ENCODE assay signal across 22 cellular contexts in the genomic region with DNA sequence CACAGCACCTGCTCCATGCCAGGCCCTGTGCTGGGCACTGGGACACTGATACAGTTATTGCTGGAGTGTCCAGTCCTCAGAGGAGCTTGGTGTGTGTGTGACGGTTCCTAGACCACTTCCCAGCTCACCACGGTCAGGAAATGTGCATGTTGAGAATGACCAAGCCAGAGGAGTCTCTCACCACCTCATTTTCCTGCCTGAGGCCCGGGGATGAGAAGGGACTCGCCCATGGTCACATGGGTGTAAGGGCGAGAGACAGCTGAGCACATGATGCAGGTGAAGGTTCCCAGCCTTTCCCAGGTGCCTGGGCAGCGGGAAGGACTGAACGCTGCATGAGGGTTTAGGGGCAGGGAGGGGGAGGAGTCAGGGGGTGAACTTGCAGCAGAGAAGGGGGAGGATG.
DNase-seq lines count a peak whose midpoint lies in the region; ATAC-seq, FAIRE-seq and TF ChIP-seq lines count a peak whose summit lies in the region.
"Had no signal": no experiment of that assay in that cellular context is flagged by ENCODE, and none has a peak within 500 bp of the region (broad histone marks: within the 10 kb centered on the region; RNA-seq: fewer than 3 reads in every experiment).

No MANE protein-coding gene starts in this region.

- no peak overlapping the region for H3K4me3 Mint-ChIP-seq in WTC11
- H3K4me3 Mint-ChIP-seq: B cell, H9 had no signal

- H2BK12ac ChIP-seq in trophoblast cell (ENCODE audit: low read length): no peak overlapping the region

- no peak overlapping the region for H2AK5ac ChIP-seq in trophoblast cell (ENCODE audit: low read length)

- TF ChIP-seq RAD21 in HepG2 (CRISPR knock-in tag; IDR thresholded peaks at IDR 0.05): no peak

- no peaks in the 10 kb centered on the region for H3K9me2 ChIP-seq in OCI-LY7 (ENCODE audit: insufficient read depth, low read length)

- WGBS in HepG2 (ENCODE audit: low lambda C conversion rate): 6% methylated on average over 7 of the region's 7 CpGs
- WGBS in right lobe of liver (ENCODE audit: insufficient coverage, low coverage, low lambda C conversion rate, missing lambda C conversion rate): 63% methylated on average over 3 of the region's 7 CpGs
- WGBS in trophoblast cell (ENCODE audit: extremely low coverage, insufficient coverage, insufficient read length): no CpG with 5 or more reads among the region's 7 CpGs

- H3K4me3 ChIP-seq in HepG2 (replicated peaks in 1 of 3; ENCODE audit: insufficient read depth in 1 of 3, low read depth in 2 of 3, low read length in 3 of 3) (no peak overlapping the region), right lobe of liver (no peak overlapping the region), Peyer's patch (no peak overlapping the region), trophoblast cell (ENCODE audit: low read depth, low read length) (peak overlapping the region; percentile 25), OCI-LY7 (ENCODE audit: low read depth, low read length, poor library complexity, severe bottlenecking) (no peak overlapping the region)

- H3K79me2 ChIP-seq in HepG2 (ENCODE audit: insufficient read depth, low read length): no peaks in the 10 kb centered on the region
- no peaks in the 10 kb centered on the region for H3K79me2 ChIP-seq in trophoblast cell (ENCODE audit: control insufficient read depth, insufficient read depth, low read length, poor library complexity)
- H3K79me2 ChIP-seq in OCI-LY7 (ENCODE audit: insufficient read depth, low read depth, low read length): no peaks in the 10 kb centered on the region

- H3K36me3 ChIP-seq in HepG2 (replicated peaks in 1 of 2; ENCODE audit: control insufficient read depth in 1 of 2, insufficient read depth in 2 of 2, low read length in 2 of 2) (no peaks in the 10 kb centered on the region), right lobe of liver (no peaks in the 10 kb centered on the region), Peyer's patch (no peaks in the 10 kb centered on the region), trophoblast cell (ENCODE audit: control insufficient read depth in 1 of 2, insufficient read depth in 2 of 2, low read length in 2 of 2) (no peaks in the 10 kb centered on the region), OCI-LY7 (ENCODE audit: insufficient read depth, low read length) (no peaks in the 10 kb centered on the region)

- no peaks in the 10 kb centered on the region for H3K4me1 Mint-ChIP-seq in WTC11

- POLR2A ChIA-PET in HepG2 (lab: Yijun Ruan, JAX) (no interaction called here), OCI-LY7 (lab: Charles Lee) (interaction anchor here (0.7 kb wide), 1 partner anchor 17 kb away, joined by 3 read pairs; no protein-coding TSS in a partner anchor), WTC11 (lab: Charles Lee) (no interaction called here)

- in situ Hi-C loops in HepG2 (cut with HindIII; ENCODE audit: extremely low pct_ligation_motif_present, low pct_unique_long_range_greater_than_20kb): no loop called here

- H3K36me3 Mint-ChIP-seq in WTC11: no peaks in the 10 kb centered on the region

- TF ChIP-seq EP300 in HepG2 (IDR thresholded peaks at IDR 0.05; ENCODE audit: low read depth in 2 of 2, low read length in 2 of 2) (no peak), HepG2 (CRISPR knock-in tag; IDR thresholded peaks at IDR 0.05; ENCODE audit: borderline replicate concordance) (no peak)

- no peak overlapping the region for H3K18ac ChIP-seq in trophoblast cell (ENCODE audit: low read length)

- CTCF ChIA-PET in HepG2 (lab: Yijun Ruan, JAX; ENCODE audit: low intra/inter-chr PET ratio, low total read pairs): no interaction called here
- CTCF ChIA-PET in OCI-LY7 (lab: Charles Lee; ENCODE audit: unreplicated experiment): interaction anchor here (0.6 kb wide), 1 partner anchor 154 kb away, joined by 11 read pairs; no protein-coding TSS in a partner anchor
- CTCF ChIA-PET in WTC11 (lab: Charles Lee): interaction anchor here (0.7 to 1.1 kb wide), 3 partner anchors 10 to 800 kb away, joined by 3 read pairs; no protein-coding TSS in a partner anchor

- no peak overlapping the region for H3K27ac ChIP-seq in HepG2 (ENCODE audit: extremely low read length, insufficient read depth, low read length)
- no peak overlapping the region for H3K27ac ChIP-seq in right lobe of liver
- H3K27ac ChIP-seq in Peyer's patch: no peak overlapping the region
- no peak overlapping the region for H3K27ac ChIP-seq in trophoblast cell (ENCODE audit: low read depth, low read length)
- no peak overlapping the region for H3K27ac ChIP-seq in OCI-LY7 (ENCODE audit: low read depth, low read length, poor library complexity, severe bottlenecking)
- H3K27ac ChIP-seq: HL-60 had no signal

- no peak overlapping the region for H4K8ac ChIP-seq in trophoblast cell (ENCODE audit: low read depth, low read length)

- no peak for TF ChIP-seq CTCF in HepG2 (CRISPR knock-in tag; IDR thresholded peaks at IDR 0.05)
- TF ChIP-seq CTCF in right lobe of liver (IDR thresholded peaks at IDR 0.05): no peak
- TF ChIP-seq CTCF in Peyer's patch (IDR thresholded peaks at IDR 0.05): no peak
- TF ChIP-seq CTCF in OCI-LY7 (conservative IDR thresholded peaks at IDR 0.05; ENCODE audit: low read length): no peak
- no peak for TF ChIP-seq CTCF in WTC11 (IDR thresholded peaks at IDR 0.05)

- H3K27me3 ChIP-seq in HepG2 (ENCODE audit: control insufficient read depth in 1 of 2, insufficient read depth in 2 of 2, low read length in 2 of 2) (peaks cover 0 to 1% of the 10 kb centered on the region in 2 experiments; a peak in 1 of 5 replicates), right lobe of liver (no peaks in the 10 kb centered on the region), Peyer's patch (no peaks in the 10 kb centered on the region), trophoblast cell (ENCODE audit: insufficient read depth, low read length) (no peaks in the 10 kb centered on the region)

- H2BK5ac ChIP-seq in trophoblast cell (ENCODE audit: low read depth, low read length, poor library complexity): no peak overlapping the region

- H4K91ac ChIP-seq in trophoblast cell (ENCODE audit: low read depth, low read length): no peak overlapping the region

- H3K27me3 Mint-ChIP-seq in WTC11 (ENCODE audit: low read depth): no peaks in the 10 kb centered on the region; the same call in 1 of the 2 replicates

- H3K9ac ChIP-seq in HepG2 (ENCODE audit: insufficient read depth, low read depth, low read length) (no peak overlapping the region), trophoblast cell (ENCODE audit: low read length) (no peak overlapping the region)

- BruUV-seq in HepG2 (replicated peaks; lab: Mats Ljungman, UMichigan): no TSS peak
- no TSS peak for BruUV-seq in OCI-LY7 (replicated peaks; lab: Mats Ljungman, UMichigan)

- TF ChIP-seq POLR2A in HepG2 (IDR thresholded peaks at IDR 0.05; ENCODE audit: insufficient read depth in 1 of 2, low read depth in 2 of 2, low read length in 2 of 2) (no peak), right lobe of liver (IDR thresholded peaks at IDR 0.05) (no peak), Peyer's patch (IDR thresholded peaks at IDR 0.05) (no peak)

- no peak overlapping the region for H3K14ac ChIP-seq in trophoblast cell (ENCODE audit: low read length)

- intact Hi-C loops in HepG2 (cut with micrococcal nuclease; ENCODE audit: unreplicated experiment): no loop called here
- intact Hi-C loops in right lobe of liver (cut with DNase I): no loop called here
- intact Hi-C loops in OCI-LY7 (cut with micrococcal nuclease; ENCODE audit: unreplicated experiment): no loop called here

- H2BK120ac ChIP-seq in trophoblast cell (ENCODE audit: insufficient read depth, low read length, poor library complexity): no peak overlapping the region

- H3K4me2 ChIP-seq in HepG2 (ENCODE audit: low read depth, low read length): no peak overlapping the region
- H3K4me2 ChIP-seq in trophoblast cell (ENCODE audit: low read length): no peak overlapping the region
- H3K4me2 ChIP-seq in OCI-LY7 (ENCODE audit: low read length): no peak overlapping the region

- no peak overlapping the region for H3K4ac ChIP-seq in trophoblast cell (ENCODE audit: low read depth, low read length)

- peaks cover 5% of the 10 kb centered on the region for H3K9me3 Mint-ChIP-seq in WTC11
- H3K9me3 Mint-ChIP-seq: H9 had no signal

- FAIRE-seq in HepG2 (lab: Jason Lieb, UNC): no peak
- FAIRE-seq: A204.1, RCC 7860 had no signal

- H3K23ac ChIP-seq in trophoblast cell (ENCODE audit: low read length): no peak overlapping the region

- H3K27ac Mint-ChIP-seq in WTC11: no peak overlapping the region
- H3K27ac Mint-ChIP-seq: B cell had no signal

- H3K4me1 ChIP-seq in HepG2 (ENCODE audit: insufficient read depth, low read length) (no peaks in the 10 kb centered on the region), right lobe of liver (no peaks in the 10 kb centered on the region), Peyer's patch (peaks cover 0 to 3% (median 0%) of the 10 kb centered on the region in 4 donors), trophoblast cell (ENCODE audit: control insufficient read depth in 1 of 2, insufficient read depth in 2 of 2, low read length in 2 of 2) (no peaks in the 10 kb centered on the region), OCI-LY7 (ENCODE audit: insufficient read depth, low read length, poor library complexity, severe bottlenecking) (peaks cover 10% of the 10 kb centered on the region)

- no peaks in the 10 kb centered on the region for H4K20me1 ChIP-seq in HepG2 (ENCODE audit: insufficient read depth, low read length)
- no peaks in the 10 kb centered on the region for H4K20me1 ChIP-seq in OCI-LY7 (ENCODE audit: insufficient read depth, low read length)

- H4K12ac ChIP-seq in trophoblast cell (ENCODE audit: low read depth, low read length): no peak overlapping the region

- H3K9me3 ChIP-seq in HepG2 (ENCODE audit: low read length) (no peaks in the 10 kb centered on the region), right lobe of liver (no peaks in the 10 kb centered on the region), Peyer's patch (no peaks in the 10 kb centered on the region), trophoblast cell (ENCODE audit: insufficient read depth, low read depth, low read length) (no peaks in the 10 kb centered on the region), OCI-LY7 (ENCODE audit: low read length) (no peaks in the 10 kb centered on the region)

- H3K79me1 ChIP-seq in trophoblast cell (ENCODE audit: low read length): no peaks in the 10 kb centered on the region

- ATAC-seq in HepG2 (no peak; the same call in 2 of the 3 replicates), right lobe of liver (no peak), WTC11 (no peak)

- DNase-seq in HepG2 (ENCODE audit: low spot score) (no peak), right lobe of liver (no peak), Peyer's patch (peak in 2 of 3 donors; percentile 29 to 43), trophoblast cell (no peak), OCI-LY7 (ENCODE audit: low spot score) (no peak), mucosa of gallbladder (ENCODE audit: low spot score) (no peak), WTC11 (ENCODE audit: low spot score) (no peak)
- DNase-seq: EL, GF-D8, H9, KG1, NCI-H1092 treated with DMSO at 0.1 percent for 48 hours, NCI-H1436 treated with DMSO at 0.1 percent for 48 hours, NCI-H2029 treated with DMSO at 0.1 percent for 48 hours, NCI-H226, NCI-H510A treated with DMSO at 0.1 percent for 48 hours, NCI-H748 treated with DMSO at 0.1 percent for 48 hours, Right ventricle myocardium superior had no signal

- H2AFZ ChIP-seq in HepG2 (ENCODE audit: low read length) (no peak overlapping the region), trophoblast cell (ENCODE audit: insufficient read depth, low read length, poor library complexity) (no peak overlapping the region), OCI-LY7 (ENCODE audit: low read length) (no peak overlapping the region)

TF ChIP-seq in WTC11, 78 proteins besides CTCF, POLR2A, EP300 and RAD21 (continues in another document):
- TF ChIP-seq CREB1 (CRISPR knock-in tag; IDR thresholded peaks at IDR 0.05): no peak

Comparison
In these comparisons a context has a peak if more than half of its experiments do, and no peak if none do; other contexts are left out.
1. DNase-seq: peak in Peyer's patch (2 of 3); none in HepG2 (single experiment), right lobe of liver (0 of 3), trophoblast cell (0 of 2), OCI-LY7 (single experiment), mucosa of gallbladder (single experiment) and WTC11 (single experiment).